ENCODE assay signal across 2 cellular contexts in genomic region chr22:39223091-39223710, GRCh38.
TF ChIP-seq lines count a peak whose summit lies in the region.

No MANE protein-coding gene starts in this region.

TF ChIP-seq in IMR-90, 13 proteins besides CTCF, POLR2A, EP300 and RAD21:
- TF ChIP-seq USF2 (IDR thresholded peaks at IDR 0.05; ENCODE audit: low read depth, low read length) = no peak
- no peak for TF ChIP-seq MAFK (IDR thresholded peaks at IDR 0.05; ENCODE audit: low read depth, low read length)
- TF ChIP-seq CHD1 (IDR thresholded peaks at IDR 0.05; ENCODE audit: low read depth, low read length) = no peak
- no peak for TF ChIP-seq BHLHE40 (IDR thresholded peaks at IDR 0.05; ENCODE audit: low read depth, low read length)
- TF ChIP-seq FOS (IDR thresholded peaks at IDR 0.05; ENCODE audit: low read depth, low read length) = no peak
- no peak for TF ChIP-seq MXI1 (IDR thresholded peaks at IDR 0.05; ENCODE audit: borderline replicate concordance, low read depth, low read length)
- TF ChIP-seq ELK1 (IDR thresholded peaks at IDR 0.05; ENCODE audit: borderline replicate concordance, low read depth, low read length) = no peak
- TF ChIP-seq RCOR1 (IDR thresholded peaks at IDR 0.05; ENCODE audit: insufficient replicate concordance, low read length) = no peak
- TF ChIP-seq RFX5 (IDR thresholded peaks at IDR 0.05; ENCODE audit: low read depth, low read length) = no peak
- TF ChIP-seq MAZ (IDR thresholded peaks at IDR 0.05; ENCODE audit: borderline replicate concordance, low read depth, low read length) = no peak
- no peak for TF ChIP-seq CEBPB (IDR thresholded peaks at IDR 0.05; ENCODE audit: low read depth, low read length)
- TF ChIP-seq NFE2L2 (IDR thresholded peaks at IDR 0.05; ENCODE audit: low read depth, low read length) = no peak
- no peak for TF ChIP-seq SMC3 (IDR thresholded peaks at IDR 0.05; ENCODE audit: low read depth, low read length)

TF ChIP-seq in H1, 55 proteins besides CTCF, POLR2A, EP300 and RAD21:
- no peak for TF ChIP-seq BACH1 (IDR thresholded peaks at IDR 0.05; ENCODE audit: low read length)
- no peak for TF ChIP-seq CBX5 (IDR thresholded peaks at IDR 0.05; ENCODE audit: low read depth, low read length)
- no peak for TF ChIP-seq CBX8 (IDR thresholded peaks at IDR 0.05; ENCODE audit: borderline replicate concordance, low read depth, low read length)
- TF ChIP-seq SIX5 (IDR thresholded peaks at IDR 0.05; ENCODE audit: low read depth, low read length) = no peak
- no peak for TF ChIP-seq SRF (IDR thresholded peaks at IDR 0.05; ENCODE audit: low read depth, low read length)
- no peak for TF ChIP-seq CHD2 (IDR thresholded peaks at IDR 0.05; ENCODE audit: low read length)
- no peak for TF ChIP-seq PHF8 (conservative IDR thresholded peaks at IDR 0.05; ENCODE audit: low read depth, low read length)
- TF ChIP-seq NRF1 (IDR thresholded peaks at IDR 0.05; ENCODE audit: low read depth, low read length) = no peak
- TF ChIP-seq RFX5 (IDR thresholded peaks at IDR 0.05; ENCODE audit: borderline replicate concordance, low read depth, low read length) = no peak
- no peak for TF ChIP-seq GTF2F1 (IDR thresholded peaks at IDR 0.05; ENCODE audit: borderline replicate concordance, low read depth, low read length)
- TF ChIP-seq ATF3 (IDR thresholded peaks at IDR 0.05; ENCODE audit: insufficient read depth, low read depth, low read length) = no peak
- no peak for TF ChIP-seq MAFK (IDR thresholded peaks at IDR 0.05; ENCODE audit: low read depth, low read length)
- no peak for TF ChIP-seq CEBPB (IDR thresholded peaks at IDR 0.05; ENCODE audit: low read depth, low read length)
- no peak for TF ChIP-seq TEAD4 (IDR thresholded peaks at IDR 0.05; ENCODE audit: low read depth, low read length)
- no peak for TF ChIP-seq KDM5A (IDR thresholded peaks at IDR 0.05; ENCODE audit: low read length)
- no peak for TF ChIP-seq SIRT6 (IDR thresholded peaks at IDR 0.05; ENCODE audit: low read length)
- no peak for TF ChIP-seq RXRA (IDR thresholded peaks at IDR 0.05; ENCODE audit: insufficient read depth, low read depth, low read length)
- TF ChIP-seq JUND (IDR thresholded peaks at IDR 0.05; ENCODE audit: low read length) = no peak
- TF ChIP-seq HDAC2 (IDR thresholded peaks at IDR 0.05; ENCODE audit: borderline replicate concordance in 1 of 2, low read depth in 2 of 2, low read length in 2 of 2) = no peak
TF ChIP-seq in H1: peak in this region for 0.
